13 cellular contexts compared by ENCODE assay signal in the genomic region with DNA sequence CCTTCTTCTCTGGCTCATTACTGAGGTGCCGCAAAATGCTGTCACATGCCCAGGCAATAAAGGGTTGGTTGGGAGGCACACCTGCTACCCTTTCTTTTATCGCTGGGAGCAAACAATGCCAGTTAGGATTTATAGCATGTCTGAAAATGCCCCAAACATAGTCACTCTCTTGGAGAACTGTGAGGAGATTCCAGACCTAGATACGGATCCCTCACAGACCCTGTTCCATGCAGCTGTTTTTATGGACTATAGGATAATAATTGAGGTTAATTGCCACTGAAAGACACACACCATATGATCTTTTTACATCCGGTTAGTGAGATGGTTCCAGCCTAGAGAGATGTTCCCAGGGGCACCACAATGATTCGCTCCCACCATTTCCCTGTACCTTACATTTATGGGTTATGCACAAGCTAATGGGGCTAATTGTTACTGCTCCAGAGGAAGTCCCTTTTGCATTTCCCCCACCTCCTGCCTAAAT.
DNase-seq lines count a peak whose midpoint lies in the region; ATAC-seq, FAIRE-seq and TF ChIP-seq lines count a peak whose summit lies in the region.
"Had no signal": no experiment of that assay in that cellular context is flagged by ENCODE, and none has a peak within 500 bp of the region (broad histone marks: within the 10 kb centered on the region; RNA-seq: fewer than 3 reads in every experiment).

No MANE protein-coding gene starts in this region.

- no peak for DNase-seq in breast epithelium (ENCODE audit: low spot score in 2 of 2)
- DNase-seq in mammary epithelial cell, result no peak
- DNase-seq in NCI-H748 (lab: John Stamatoyannopoulos, UW; ENCODE audit: unreplicated experiment), result peak; percentile 97
- no peak for DNase-seq in kidney
- DNase-seq in aorta, result no peak
- no peak for DNase-seq in natural killer cell
- DNase-seq: activated CD8-positive, alpha-beta memory T cell treated with anti-CD3 and anti-CD28 coated beads for 24 hours; GDM1; NCI-H1694 treated with DMSO at 0.1 percent for 48 hours had no signal

- H3K27me3 ChIP-seq in breast epithelium (no peaks in the 10 kb centered on the region), mammary epithelial cell (ENCODE audit: insufficient read depth, low read length) (no peaks in the 10 kb centered on the region), aorta (ENCODE audit: control insufficient read depth in 1 of 2, insufficient read depth in 2 of 2, low read length in 1 of 2) (no peaks in the 10 kb centered on the region)

- FAIRE-seq in kidney (lab: Jason Lieb, UNC), result no peak
- FAIRE-seq: A204.1 had no signal

- no peaks in the 10 kb centered on the region for H3K36me3 Mint-ChIP-seq in natural killer cell

- no peak overlapping the region for H3K9ac ChIP-seq in mammary epithelial cell (ENCODE audit: insufficient read depth, low read length)
- H3K9ac ChIP-seq in kidney (ENCODE audit: low read length in 2 of 2), result no peak overlapping the region

- H3K9me3 Mint-ChIP-seq in natural killer cell, result no peaks in the 10 kb centered on the region
- H3K9me3 Mint-ChIP-seq: stimulated activated naive CD8-positive, alpha-beta T cell treated with anti-CD3 and anti-CD28 coated beads, Interleukin-15, Interleukin-2, amounts not matched to agents 100 ng/mL and 50 ng/mL, for 24 hours had no signal

- H3K27me3 Mint-ChIP-seq in natural killer cell (ENCODE audit: low read depth in 2 of 2), result peaks cover 15 to 71% of the 10 kb centered on the region in 2 donors

- intact Hi-C loops in breast epithelium (cut with DNase I; ENCODE audit: low total_unique reads), result loop anchor here (5.0 kb wide), 1 partner anchor 194 kb away; no protein-coding TSS in a partner anchor
- intact Hi-C loops in mammary epithelial cell (cut with micrococcal nuclease), result no loop called here
- intact Hi-C loops in kidney (cut with DNase I), result loop anchor here (5.0 kb wide), 1 partner anchor 246 kb away; no protein-coding TSS in a partner anchor
- intact Hi-C loops in aorta (cut with DNase I), result no loop called here
- intact Hi-C loops in natural killer cell (cut with micrococcal nuclease), result no loop called here

- H3K4me1 ChIP-seq in breast epithelium (peaks cover 7 to 10% of the 10 kb centered on the region in 2 donors), mammary epithelial cell (ENCODE audit: insufficient read depth, low read length) (no peaks in the 10 kb centered on the region), kidney (ENCODE audit: control insufficient read depth in 1 of 2, insufficient read depth in 1 of 2, low read depth in 1 of 2, low read length in 2 of 2) (peaks cover 8 to 13% of the 10 kb centered on the region in 2 donors), aorta (ENCODE audit: control insufficient read depth in 1 of 2, insufficient read depth in 2 of 2, low read length in 2 of 2) (peaks cover 4 to 5% of the 10 kb centered on the region in 2 donors)

- H3K4me1 Mint-ChIP-seq in natural killer cell, result no peaks in the 10 kb centered on the region

- no peaks in the 10 kb centered on the region for H4K20me1 ChIP-seq in mammary epithelial cell (ENCODE audit: insufficient read depth, low read length)

- no peak overlapping the region for H3K4me3 Mint-ChIP-seq in natural killer cell
- H3K4me3 Mint-ChIP-seq: stimulated activated naive CD8-positive, alpha-beta T cell treated with anti-CD3 and anti-CD28 coated beads, Interleukin-15, Interleukin-2, amounts not matched to agents 100 ng/mL and 50 ng/mL, for 24 hours had no signal

- no peak for TF ChIP-seq POLR2A in breast epithelium (IDR thresholded peaks at IDR 0.05)
- TF ChIP-seq POLR2A in GM18505 (IDR thresholded peaks at IDR 0.05; ENCODE audit: borderline replicate concordance, extremely low read depth, insufficient read depth, insufficient read length), result no peak

- no peaks in the 10 kb centered on the region for H3K9me3 ChIP-seq in breast epithelium
- H3K9me3 ChIP-seq in mammary epithelial cell (replicated peaks; ENCODE audit: insufficient read depth, low read length), result no peaks in the 10 kb centered on the region
- no peaks in the 10 kb centered on the region for H3K9me3 ChIP-seq in kidney (ENCODE audit: control insufficient read depth in 1 of 2, low read length in 2 of 2)
- no peaks in the 10 kb centered on the region for H3K9me3 ChIP-seq in aorta (ENCODE audit: control insufficient read depth, low read length)

- no TSS peak for BruUV-seq in mammary epithelial cell (replicated peaks; lab: Mats Ljungman, UMichigan)

- no peak overlapping the region for H3K4me2 ChIP-seq in mammary epithelial cell (ENCODE audit: insufficient read depth, low read depth, low read length)

- H3K27ac ChIP-seq in breast epithelium (peak overlapping the region; percentile 66 to 81), mammary epithelial cell (ENCODE audit: insufficient read depth, low read depth, low read length) (no peak overlapping the region), kidney (ENCODE audit: low read depth in 2 of 2, low read length in 2 of 2) (peak overlapping the region; percentile 5 to 29), aorta (ENCODE audit: low read depth in 1 of 2, low read length in 2 of 2) (peak overlapping the region; percentile 5 to 17)

- 55% methylated on average over 5 of the region's 5 CpGs for WGBS in mammary epithelial cell (ENCODE audit: low coverage, missing lambda C conversion rate)
- 39 to 41% methylated on average over 5 of the region's 5 CpGs for WGBS in aorta, 2 donors

- H3K27ac Mint-ChIP-seq in natural killer cell, result no peak overlapping the region
- H3K27ac Mint-ChIP-seq: stimulated activated naive CD8-positive, alpha-beta T cell treated with anti-CD3 and anti-CD28 coated beads, Interleukin-15, Interleukin-2, amounts not matched to agents 100 ng/mL and 50 ng/mL, for 24 hours had no signal

- H3K4me3 ChIP-seq in breast epithelium, result peak overlapping the region in 1 of 3 donors; percentile 49
- H3K4me3 ChIP-seq in mammary epithelial cell (replicated peaks in 1 of 3; ENCODE audit: insufficient read depth in 1 of 3, low read depth in 2 of 3, low read length in 3 of 3), result no peak overlapping the region
- H3K4me3 ChIP-seq in kidney (ENCODE audit: low read length in 2 of 2), result peak overlapping the region in 1 of 2 donors; percentile 11
- no peak overlapping the region for H3K4me3 ChIP-seq in aorta (ENCODE audit: low read length in 2 of 2)

- CTCF ChIA-PET in mammary epithelial cell (lab: Charles Lee; ENCODE audit: low non-redundant PET), result no interaction called here

- H2AFZ ChIP-seq in mammary epithelial cell (ENCODE audit: low read depth, low read length), result no peak overlapping the region

- dilution Hi-C loops in mammary epithelial cell (cut with HindIII; ENCODE audit: low sequenced_read_pairs), result no loop called here

- in situ Hi-C loops in mammary epithelial cell (cut with MboI; ENCODE audit: low sequenced_read_pairs in 2 of 2), result no loop called here

- H3K36me3 ChIP-seq in breast epithelium (no peaks in the 10 kb centered on the region), mammary epithelial cell (ENCODE audit: insufficient read depth, low read length) (no peaks in the 10 kb centered on the region), kidney (ENCODE audit: control insufficient read depth in 1 of 2, insufficient read depth in 2 of 2, low read length in 2 of 2) (no peaks in the 10 kb centered on the region), aorta (ENCODE audit: control insufficient read depth in 1 of 2, insufficient read depth in 2 of 2, low read length in 1 of 2) (no peaks in the 10 kb centered on the region)

- H3K79me2 ChIP-seq in mammary epithelial cell (ENCODE audit: insufficient read depth, low read length), result no peaks in the 10 kb centered on the region

- TF ChIP-seq CTCF in breast epithelium (IDR thresholded peaks at IDR 0.05) (no peak), mammary epithelial cell (conservative IDR thresholded peaks at IDR 0.05 in 1 of 2, IDR thresholded peaks at IDR 0.05 in 1 of 2; ENCODE audit: extremely low read depth in 1 of 2, insufficient read depth in 1 of 2, low read depth in 1 of 2, low read length in 2 of 2) (no peak), kidney (IDR thresholded peaks at IDR 0.05; ENCODE audit: borderline replicate concordance, extremely low read depth, insufficient read depth) (no peak), natural killer cell (IDR thresholded peaks at IDR 0.05) (no peak)

- ATAC-seq in aorta (ENCODE audit: low FRiP score), result no peak
- no peak for ATAC-seq in natural killer cell
- ATAC-seq in GM18505 (IDR thresholded peaks at IDR 0.05; ENCODE audit: unreplicated experiment), result no peak
- ATAC-seq in activated CD4-positive, CD25-positive, alpha-beta regulatory T cell treated with anti-CD3 and anti-CD28 coated beads, Interleukin-2, amount 50 U/mL, for 24 hours, result no peak

Comparison
In these comparisons a context has a peak if more than half of its experiments do, and no peak if none do; other contexts are left out.
1. intact Hi-C loops: an anchor here in breast epithelium (5.0 kb wide) and kidney (5.0 kb wide); none called in mammary epithelial cell, aorta and natural killer cell.